1 cellular context compared by ENCODE assay signal in genomic region chr5:57695179-57695578, GRCh38.
TF ChIP-seq lines count a peak whose summit lies in the region.

No MANE protein-coding gene starts in this region.

TF ChIP-seq in HepG2, 621 proteins besides CTCF, POLR2A, EP300 and RAD21 (continued from another document and continues in another):
- TF ChIP-seq KIAA2018 (CRISPR knock-in tag; IDR thresholded peaks at IDR 0.05; ENCODE audit: borderline replicate concordance) (no peak), GPN1 (CRISPR knock-in tag; IDR thresholded peaks at IDR 0.05; ENCODE audit: borderline replicate concordance) (no peak), NFIC (IDR thresholded peaks at IDR 0.05; ENCODE audit: low read length) (peak; percentile 52), KAT8 (CRISPR knock-in tag; IDR thresholded peaks at IDR 0.05) (peak; percentile 55; the same call in 1 of the 2 replicates), MED1 (CRISPR knock-in tag; IDR thresholded peaks at IDR 0.05) (peak; percentile 65), TBX2 (CRISPR knock-in tag; IDR thresholded peaks at IDR 0.05; ENCODE audit: borderline replicate concordance) (no peak), ZNF513 (CRISPR knock-in tag; conservative IDR thresholded peaks at IDR 0.05) (no peak), CENPT (CRISPR knock-in tag; IDR thresholded peaks at IDR 0.05; ENCODE audit: low read depth) (no peak), TP53 (CRISPR knock-in tag; conservative IDR thresholded peaks at IDR 0.05) (no peak), ZNF460 (CRISPR knock-in tag; IDR thresholded peaks at IDR 0.05; ENCODE audit: borderline replicate concordance) (no peak), SUZ12 (IDR thresholded peaks at IDR 0.05; ENCODE audit: low read depth, low read length) (no peak), ZBTB20 (CRISPR knock-in tag; IDR thresholded peaks at IDR 0.05; ENCODE audit: borderline replicate concordance, low read depth) (no peak), CREB1 (IDR thresholded peaks at IDR 0.05) (no peak), CREB1 (CRISPR knock-in tag; IDR thresholded peaks at IDR 0.05) (no peak), DMAP1 (CRISPR knock-in tag; IDR thresholded peaks at IDR 0.05) (no peak; the same call in 1 of the 2 replicates), ZNF484 (CRISPR knock-in tag; IDR thresholded peaks at IDR 0.05; ENCODE audit: borderline replicate concordance, low read depth) (no peak), RBAK (CRISPR knock-in tag; IDR thresholded peaks at IDR 0.05) (no peak), ZNF44 (CRISPR knock-in tag; IDR thresholded peaks at IDR 0.05) (no peak), ZNF580 (CRISPR knock-in tag; IDR thresholded peaks at IDR 0.05; ENCODE audit: borderline replicate concordance, low read depth) (no peak), SMAD9 (CRISPR knock-in tag; IDR thresholded peaks at IDR 0.05) (no peak), NKX3-1 (CRISPR knock-in tag; IDR thresholded peaks at IDR 0.05) (no peak), CSRNP2 (CRISPR knock-in tag; conservative IDR thresholded peaks at IDR 0.05; ENCODE audit: low read depth) (no peak), TRAFD1 (CRISPR knock-in tag; IDR thresholded peaks at IDR 0.05; ENCODE audit: borderline replicate concordance) (no peak), ZNF33B (CRISPR knock-in tag; IDR thresholded peaks at IDR 0.05) (no peak), BCL6 (CRISPR knock-in tag; IDR thresholded peaks at IDR 0.05) (peak; percentile 71), JARID2 (CRISPR knock-in tag; IDR thresholded peaks at IDR 0.05; ENCODE audit: insufficient replicate concordance) (no peak), ZNF333 (CRISPR knock-in tag; IDR thresholded peaks at IDR 0.05; ENCODE audit: borderline replicate concordance) (no peak), ZSCAN25 (CRISPR knock-in tag; IDR thresholded peaks at IDR 0.05) (no peak), PAF1 (CRISPR knock-in tag; IDR thresholded peaks at IDR 0.05) (no peak), ZNF367 (CRISPR knock-in tag; IDR thresholded peaks at IDR 0.05; ENCODE audit: borderline replicate concordance) (no peak), PPARG (CRISPR knock-in tag; conservative IDR thresholded peaks at IDR 0.05) (peak; percentile 49; the same call in 1 of the 2 replicates)
- TF ChIP-seq, protein P1, sequence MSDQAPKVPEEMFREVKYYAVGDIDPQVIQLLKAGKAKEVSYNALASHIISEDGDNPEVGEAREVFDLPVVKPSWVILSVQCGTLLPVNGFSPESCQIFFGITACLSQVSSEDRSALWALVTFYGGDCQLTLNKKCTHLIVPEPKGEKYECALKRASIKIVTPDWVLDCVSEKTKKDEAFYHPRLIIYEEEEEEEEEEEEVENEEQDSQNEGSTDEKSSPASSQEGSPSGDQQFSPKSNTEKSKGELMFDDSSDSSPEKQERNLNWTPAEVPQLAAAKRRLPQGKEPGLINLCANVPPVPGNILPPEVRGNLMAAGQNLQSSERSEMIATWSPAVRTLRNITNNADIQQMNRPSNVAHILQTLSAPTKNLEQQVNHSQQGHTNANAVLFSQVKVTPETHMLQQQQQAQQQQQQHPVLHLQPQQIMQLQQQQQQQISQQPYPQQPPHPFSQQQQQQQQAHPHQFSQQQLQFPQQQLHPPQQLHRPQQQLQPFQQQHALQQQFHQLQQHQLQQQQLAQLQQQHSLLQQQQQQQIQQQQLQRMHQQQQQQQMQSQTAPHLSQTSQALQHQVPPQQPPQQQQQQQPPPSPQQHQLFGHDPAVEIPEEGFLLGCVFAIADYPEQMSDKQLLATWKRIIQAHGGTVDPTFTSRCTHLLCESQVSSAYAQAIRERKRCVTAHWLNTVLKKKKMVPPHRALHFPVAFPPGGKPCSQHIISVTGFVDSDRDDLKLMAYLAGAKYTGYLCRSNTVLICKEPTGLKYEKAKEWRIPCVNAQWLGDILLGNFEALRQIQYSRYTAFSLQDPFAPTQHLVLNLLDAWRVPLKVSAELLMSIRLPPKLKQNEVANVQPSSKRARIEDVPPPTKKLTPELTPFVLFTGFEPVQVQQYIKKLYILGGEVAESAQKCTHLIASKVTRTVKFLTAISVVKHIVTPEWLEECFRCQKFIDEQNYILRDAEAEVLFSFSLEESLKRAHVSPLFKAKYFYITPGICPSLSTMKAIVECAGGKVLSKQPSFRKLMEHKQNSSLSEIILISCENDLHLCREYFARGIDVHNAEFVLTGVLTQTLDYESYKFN (CRISPR knock-in tag; conservative IDR thresholded peaks at IDR 0.05) = peak; percentile 91
- TF ChIP-seq, protein P2, sequence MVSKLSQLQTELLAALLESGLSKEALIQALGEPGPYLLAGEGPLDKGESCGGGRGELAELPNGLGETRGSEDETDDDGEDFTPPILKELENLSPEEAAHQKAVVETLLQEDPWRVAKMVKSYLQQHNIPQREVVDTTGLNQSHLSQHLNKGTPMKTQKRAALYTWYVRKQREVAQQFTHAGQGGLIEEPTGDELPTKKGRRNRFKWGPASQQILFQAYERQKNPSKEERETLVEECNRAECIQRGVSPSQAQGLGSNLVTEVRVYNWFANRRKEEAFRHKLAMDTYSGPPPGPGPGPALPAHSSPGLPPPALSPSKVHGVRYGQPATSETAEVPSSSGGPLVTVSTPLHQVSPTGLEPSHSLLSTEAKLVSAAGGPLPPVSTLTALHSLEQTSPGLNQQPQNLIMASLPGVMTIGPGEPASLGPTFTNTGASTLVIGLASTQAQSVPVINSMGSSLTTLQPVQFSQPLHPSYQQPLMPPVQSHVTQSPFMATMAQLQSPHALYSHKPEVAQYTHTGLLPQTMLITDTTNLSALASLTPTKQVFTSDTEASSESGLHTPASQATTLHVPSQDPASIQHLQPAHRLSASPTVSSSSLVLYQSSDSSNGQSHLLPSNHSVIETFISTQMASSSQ (IDR thresholded peaks at IDR 0.05; ENCODE audit: low read depth) = no peak
- TF ChIP-seq, protein P2 (CRISPR knock-in tag; IDR thresholded peaks at IDR 0.05; ENCODE audit: borderline replicate concordance) = no peak
- TF ChIP-seq, protein P3, sequence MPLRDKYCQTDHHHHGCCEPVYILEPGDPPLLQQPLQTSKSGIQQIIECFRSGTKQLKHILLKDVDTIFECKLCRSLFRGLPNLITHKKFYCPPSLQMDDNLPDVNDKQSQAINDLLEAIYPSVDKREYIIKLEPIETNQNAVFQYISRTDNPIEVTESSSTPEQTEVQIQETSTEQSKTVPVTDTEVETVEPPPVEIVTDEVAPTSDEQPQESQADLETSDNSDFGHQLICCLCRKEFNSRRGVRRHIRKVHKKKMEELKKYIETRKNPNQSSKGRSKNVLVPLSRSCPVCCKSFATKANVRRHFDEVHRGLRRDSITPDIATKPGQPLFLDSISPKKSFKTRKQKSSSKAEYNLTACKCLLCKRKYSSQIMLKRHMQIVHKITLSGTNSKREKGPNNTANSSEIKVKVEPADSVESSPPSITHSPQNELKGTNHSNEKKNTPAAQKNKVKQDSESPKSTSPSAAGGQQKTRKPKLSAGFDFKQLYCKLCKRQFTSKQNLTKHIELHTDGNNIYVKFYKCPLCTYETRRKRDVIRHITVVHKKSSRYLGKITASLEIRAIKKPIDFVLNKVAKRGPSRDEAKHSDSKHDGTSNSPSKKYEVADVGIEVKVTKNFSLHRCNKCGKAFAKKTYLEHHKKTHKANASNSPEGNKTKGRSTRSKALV (CRISPR knock-in tag; IDR thresholded peaks at IDR 0.05) = no peak
